Comparison of ENCODE assay signal across 10 cellular contexts in the genomic region with DNA sequence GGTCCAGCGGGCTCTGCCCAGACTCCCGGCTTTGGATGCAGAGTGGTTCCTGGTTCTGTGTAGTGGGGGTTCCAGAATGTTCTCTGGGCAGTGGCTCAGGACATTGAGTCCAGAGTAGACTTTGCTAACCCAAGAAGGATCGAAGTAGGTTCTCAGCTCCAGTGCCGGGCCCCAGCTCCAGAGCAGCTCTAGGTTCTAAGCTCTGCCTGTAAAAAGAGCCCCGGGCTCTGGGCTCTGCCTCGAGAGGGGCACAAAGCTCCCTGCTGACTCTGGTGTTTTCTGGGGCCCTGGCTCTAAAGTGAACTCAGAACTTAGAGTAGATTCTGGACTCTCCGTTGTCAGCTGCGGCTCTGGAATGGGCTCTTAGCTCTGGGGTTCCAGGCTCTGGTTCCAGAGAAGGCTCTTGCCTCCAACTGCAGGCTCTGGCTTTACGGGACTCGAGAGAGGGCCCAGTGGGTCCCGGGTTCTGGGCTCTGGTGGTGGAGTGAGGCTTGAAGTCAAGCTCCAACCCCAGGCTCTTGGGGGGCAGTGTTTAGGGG. TPM values are rescaled to one million over a fixed set of nuclear protein-coding genes. Genes with fewer than 3 reads are reported as not detected.
DNase-seq lines count a peak whose midpoint lies in the region; FAIRE-seq and TF ChIP-seq lines count a peak whose summit lies in the region.
"Had no signal": no experiment of that assay in that cellular context is flagged by ENCODE, and none has a peak within 500 bp of the region (broad histone marks: within the 10 kb centered on the region; RNA-seq: fewer than 3 reads in every experiment).

No MANE protein-coding gene starts in this region.

- no peak overlapping the region for H2BK120ac ChIP-seq in mesendoderm (ENCODE audit: low read depth, low read length)

- CTCF ChIA-PET in activated naive CD4-positive, alpha-beta T cell treated with anti-CD3 and anti-CD28 coated beads for 36 hours (lab: Charles Lee), result interaction anchor here (0.6 to 10.1 kb wide), 27 partner anchors 8 to 521 kb away, joined by 3 to 315 read pairs (median 4); a partner anchor contains a TSS

- no peak overlapping the region for H2BK5ac ChIP-seq in mesendoderm (ENCODE audit: low read length)

- peak overlapping the region; percentile 42 to 66 (median 51) for H3K4me3 ChIP-seq in breast epithelium
- H3K4me3 ChIP-seq in mesendoderm (ENCODE audit: low read length), result no peak overlapping the region
- peak overlapping the region; percentile 34 for H3K4me3 ChIP-seq in urinary bladder (ENCODE audit: low read depth, low read length)

- peaks cover 5% of the 10 kb centered on the region for H3K79me1 ChIP-seq in mesendoderm (ENCODE audit: low read length)

- H3K4me1 Mint-ChIP-seq in activated naive CD4-positive, alpha-beta T cell treated with anti-CD3 and anti-CD28 coated beads for 36 hours (ENCODE audit: low read depth), result peaks cover 27% of the 10 kb centered on the region

- H3K4me1 ChIP-seq in breast epithelium (peaks cover 0 to 7% of the 10 kb centered on the region in 2 donors), mesendoderm (ENCODE audit: control insufficient read depth, low read depth, low read length) (no peaks in the 10 kb centered on the region), urinary bladder (ENCODE audit: insufficient read depth) (no peaks in the 10 kb centered on the region)

- no peak overlapping the region for H3K18ac ChIP-seq in mesendoderm (ENCODE audit: low read length)

- H3K27me3 Mint-ChIP-seq in activated naive CD4-positive, alpha-beta T cell treated with anti-CD3 and anti-CD28 coated beads for 36 hours (ENCODE audit: low read depth), result no peaks in the 10 kb centered on the region

- H3K9ac ChIP-seq in mesendoderm (ENCODE audit: low read length), result no peak overlapping the region

- H3K27me3 ChIP-seq in breast epithelium (no peaks in the 10 kb centered on the region), mesendoderm (ENCODE audit: insufficient read depth, low read length, poor library complexity) (no peaks in the 10 kb centered on the region)

- H2AK5ac ChIP-seq in mesendoderm (ENCODE audit: low read length), result no peak overlapping the region

- intact Hi-C loops in activated naive CD4-positive, alpha-beta T cell treated with anti-CD3 and anti-CD28 coated beads for 36 hours (cut with micrococcal nuclease), result loop anchor here (1.0 to 2.0 kb wide), 5 partner anchors 41 to 521 kb away; no protein-coding TSS in a partner anchor
- intact Hi-C loops in breast epithelium (cut with DNase I; ENCODE audit: low total_unique reads), result loop anchor here (2.0 kb wide), 1 partner anchor 81 kb away; no protein-coding TSS in a partner anchor

- H4K5ac ChIP-seq in mesendoderm (ENCODE audit: low read length), result no peak overlapping the region

- no peak overlapping the region for H4K8ac ChIP-seq in mesendoderm (ENCODE audit: low read depth, low read length)

- peak overlapping the region; percentile 52 for H3K4me2 ChIP-seq in mesendoderm (ENCODE audit: low read length)

- no peak overlapping the region for H3K27ac Mint-ChIP-seq in activated naive CD4-positive, alpha-beta T cell treated with anti-CD3 and anti-CD28 coated beads for 36 hours

- peak overlapping the region; percentile 64 for H3K4me3 Mint-ChIP-seq in activated naive CD4-positive, alpha-beta T cell treated with anti-CD3 and anti-CD28 coated beads for 36 hours

- H3K79me2 ChIP-seq in mesendoderm (ENCODE audit: control insufficient read depth, insufficient read depth, low read length), result peaks cover 4% of the 10 kb centered on the region

- H3K36me3 ChIP-seq in breast epithelium (peaks cover 4% of the 10 kb centered on the region), mesendoderm (ENCODE audit: control insufficient read depth, insufficient read depth, low read length) (peaks cover 12% of the 10 kb centered on the region), urinary bladder (ENCODE audit: insufficient read depth) (peaks cover 2% of the 10 kb centered on the region)

- FAIRE-seq in HTR-8/SVneo (lab: Jason Lieb, UNC), result no peak

- H3K9me3 ChIP-seq in breast epithelium, result no peaks in the 10 kb centered on the region

- H3K56ac ChIP-seq in mesendoderm (ENCODE audit: low read length), result no peak overlapping the region

- H3K9me3 Mint-ChIP-seq in activated naive CD4-positive, alpha-beta T cell treated with anti-CD3 and anti-CD28 coated beads for 36 hours, result no peaks in the 10 kb centered on the region

- H3K27ac ChIP-seq in breast epithelium (peak overlapping the region; percentile 22 to 67), mesendoderm (ENCODE audit: low read depth, low read length) (no peak overlapping the region), urinary bladder (ENCODE audit: low read depth) (no peak overlapping the region)

- TF ChIP-seq POLR2A in breast epithelium (IDR thresholded peaks at IDR 0.05), result no peak

- no peak overlapping the region for H2BK15ac ChIP-seq in mesendoderm (replicated peaks; ENCODE audit: low read depth)

- WGBS in mesendoderm (ENCODE audit: extremely low coverage, insufficient coverage, low lambda C conversion rate), result no CpG with 5 or more reads among the region's 11 CpGs
- WGBS in urinary bladder, result 70% methylated on average over 11 of the region's 11 CpGs

- no peak for TF ChIP-seq CTCF in breast epithelium (IDR thresholded peaks at IDR 0.05)

- H3K23ac ChIP-seq in mesendoderm (ENCODE audit: low read length), result no peak overlapping the region

- no peak for DNase-seq in activated naive CD4-positive, alpha-beta T cell treated with anti-CD3 and anti-CD28 coated beads for 36 hours
- no peak for DNase-seq in activated naive CD4-positive, alpha-beta T cell (lab: John Stamatoyannopoulos, UW)
- no peak for DNase-seq in breast epithelium (ENCODE audit: low spot score in 2 of 2)
- no peak for DNase-seq in mesendoderm
- no peak for DNase-seq in HTR-8/SVneo (ENCODE audit: insufficient read length, low spot score)
- DNase-seq in NOMO-1 (lab: John Stamatoyannopoulos, UW; ENCODE audit: unreplicated experiment in 2 of 2), result no peak
- DNase-seq in activated effector memory CD4-positive, alpha-beta T cell treated with anti-CD3 and anti-CD28 coated beads, Interleukin-2, amount 50 U/mL, for 16 hours, result no peak

- H3K4ac ChIP-seq in mesendoderm (ENCODE audit: low read depth, low read length), result no peak overlapping the region

- peaks cover 14% of the 10 kb centered on the region for H3K36me3 Mint-ChIP-seq in activated naive CD4-positive, alpha-beta T cell treated with anti-CD3 and anti-CD28 coated beads for 36 hours (ENCODE audit: low read depth)

RNA-seq across cellular contexts. Expression of a gene that starts 0.4 kb away (rescaled TPM):
- total RNA-seq in activated naive CD4-positive, alpha-beta T cell treated with anti-CD3 and anti-CD28 coated beads for 36 hours, result not detected
- total RNA-seq in breast epithelium (under 1 TPM in 1 of 3 donors, not detected in 2; 0.33 TPM), urinary bladder (not detected)
- polyA plus RNA-seq in mesendoderm (2013, experiment 1 of 2), result not detected
- not detected for polyA plus RNA-seq in mesendoderm (2013, experiment 2 of 2)
- not detected for polyA plus RNA-seq in urinary bladder
- total RNA-seq: Daoy, subcutaneous adipose tissue had no signal

RNA-seq across cellular contexts. Expression of a gene that starts 8.1 kb away (rescaled TPM):
- 1,000 to 10,000 TPM; 2,701 to 2,729 TPM for total RNA-seq in activated naive CD4-positive, alpha-beta T cell treated with anti-CD3 and anti-CD28 coated beads for 36 hours
- 1,000 to 10,000 TPM; 2,475 to 3,579 (median 2,566) TPM for total RNA-seq in breast epithelium
- polyA plus RNA-seq in mesendoderm (2013, experiment 1 of 2), result 5,500 TPM
- 5,550 TPM for polyA plus RNA-seq in mesendoderm (2013, experiment 2 of 2)
- total RNA-seq in urinary bladder, result 1,117 TPM
- polyA plus RNA-seq in urinary bladder, result 2,692 TPM

RNA-seq across cellular contexts. Expression of a gene that starts 8.3 kb away (rescaled TPM):
- 100 to 1,000 TPM; 116 to 123 TPM for total RNA-seq in activated naive CD4-positive, alpha-beta T cell treated with anti-CD3 and anti-CD28 coated beads for 36 hours
- 10 to 100 TPM; 12.5 to 25.6 (median 22.0) TPM for total RNA-seq in breast epithelium
- polyA plus RNA-seq in mesendoderm (2013, experiment 1 of 2), result 67.4 TPM
- 66.9 TPM for polyA plus RNA-seq in mesendoderm (2013, experiment 2 of 2)
- total RNA-seq in urinary bladder, result 8.8 TPM
- polyA plus RNA-seq in urinary bladder, result 30.3 TPM

Comparison
In these comparisons a context has a peak if more than half of its experiments do, and no peak if none do; other contexts are left out.
1. H3K27ac ChIP-seq: peak in breast epithelium (2 of 2); none in mesendoderm (single experiment) and urinary bladder (single experiment).
2. RNA of a gene that starts 8.3 kb away (total RNA-seq): 116 to 123 TPM in activated naive CD4-positive, alpha-beta T cell treated with anti-CD3 and anti-CD28 coated beads for 36 hours; 12.5 to 25.6 TPM in breast epithelium and 8.8 TPM in urinary bladder (single experiment); every median in the first group is over 4 times any median in the second.